In genomic region chr1:53328490-53329182, GRCh38 we compare ENCODE assay signal across 9 cellular contexts. TPM values are rescaled to one million over a fixed set of nuclear protein-coding genes. Genes with fewer than 3 reads are reported as not detected.
A peak's percentile ranks its signal among the peaks of the same experiment; 100 is the strongest.
DNase-seq lines count a peak whose midpoint lies in the region; ATAC-seq and TF ChIP-seq lines count a peak whose summit lies in the region.
"Had no signal": no experiment of that assay in that cellular context is flagged by ENCODE, and none has a peak within 500 bp of the region (broad histone marks: within the 10 kb centered on the region; RNA-seq: fewer than 3 reads in every experiment).

No MANE protein-coding gene starts in this region.

- no peaks in the 10 kb centered on the region for H3K79me2 ChIP-seq in smooth muscle cell (ENCODE audit: low read depth)

- H3K4me1 ChIP-seq in gastroesophageal sphincter (peaks cover 0 to 36% (median 10%) of the 10 kb centered on the region in 3 donors), smooth muscle cell (ENCODE audit: low read depth) (peaks cover 6% of the 10 kb centered on the region)

- no peak for TF ChIP-seq POLR2A in gastroesophageal sphincter (IDR thresholded peaks at IDR 0.05)

- H3K9me3 Mint-ChIP-seq in activated T-cell treated with anti-CD3 and anti-CD28 coated beads, Interleukin-2, amount 50 U/mL, for 72 hours = no peaks in the 10 kb centered on the region

- H3K27me3 ChIP-seq in WERI-Rb-1 (ENCODE audit: insufficient read depth, low read depth, severe bottlenecking) (no peaks in the 10 kb centered on the region), gastroesophageal sphincter (no peaks in the 10 kb centered on the region), smooth muscle cell (ENCODE audit: low read depth) (no peaks in the 10 kb centered on the region)
- H3K27me3 ChIP-seq: body of pancreas had no signal

- H3K4me3 ChIP-seq in WERI-Rb-1 (ENCODE audit: low read depth, low read length) = peak overlapping the region; percentile 44
- H3K4me3 ChIP-seq in gastroesophageal sphincter = peak overlapping the region in 1 of 2 donors; percentile 78
- H3K4me3 ChIP-seq in smooth muscle cell = peak overlapping the region; percentile 55
- H3K4me3 ChIP-seq: body of pancreas had no signal

- H3K4me1 Mint-ChIP-seq in activated T-cell treated with anti-CD3 and anti-CD28 coated beads, Interleukin-2, amount 50 U/mL, for 72 hours (ENCODE audit: low read depth) = peaks cover 34% of the 10 kb centered on the region

- DNase-seq in activated T-cell treated with anti-CD3 and anti-CD28 coated beads, Interleukin-2, amount 50 U/mL, for 72 hours = peak; percentile 31 to 43
- no peak for DNase-seq in activated T-cell treated with anti-CD3 and anti-CD28 coated beads, Interleukin-2, amount 50 U/mL, for 1 hour
- DNase-seq in WERI-Rb-1 (no peak), smooth muscle cell (lab: John Stamatoyannopoulos, UW; ENCODE audit: unreplicated experiment) (no peak), dedifferentiated amniotic fluid mesenchymal stem cell (ENCODE audit: extremely low spot score) (no peak), NCI-H345 (lab: John Stamatoyannopoulos, UW) (no peak)

- H3K9me3 ChIP-seq in WERI-Rb-1 (ENCODE audit: severe bottlenecking) = no peaks in the 10 kb centered on the region
- no peaks in the 10 kb centered on the region for H3K9me3 ChIP-seq in gastroesophageal sphincter
- no peaks in the 10 kb centered on the region for H3K9me3 ChIP-seq in smooth muscle cell (replicated peaks; ENCODE audit: low read depth)
- H3K9me3 ChIP-seq: body of pancreas had no signal

- H3K36me3 Mint-ChIP-seq in activated T-cell treated with anti-CD3 and anti-CD28 coated beads, Interleukin-2, amount 50 U/mL, for 72 hours (ENCODE audit: insufficient read depth in 2 of 2) = peaks cover 3 to 5% of the 10 kb centered on the region in 2 donors

- 50 to 60% methylated on average over 1 to 6 of the region's 29 CpGs for WGBS in gastroesophageal sphincter (ENCODE audit: low coverage in 1 of 2), 2 donors
- WGBS in smooth muscle cell (ENCODE audit: low lambda C conversion rate) = 24% methylated on average over 19 of the region's 29 CpGs

- TF ChIP-seq CTCF in WERI-Rb-1 (IDR thresholded peaks at IDR 0.05; ENCODE audit: low read depth, low read length) (peak; percentile 40), gastroesophageal sphincter (IDR thresholded peaks at IDR 0.05) (peak in 1 of 4 experiments; percentile 43), smooth muscle cell (IDR thresholded peaks at IDR 0.05; ENCODE audit: borderline replicate concordance, insufficient read depth, poor library complexity, severe bottlenecking) (peak; percentile 27)

- H3K36me3 ChIP-seq in WERI-Rb-1 (peaks cover 37% of the 10 kb centered on the region), gastroesophageal sphincter (no peaks in the 10 kb centered on the region), smooth muscle cell (ENCODE audit: low read depth) (no peaks in the 10 kb centered on the region)

- peak overlapping the region; percentile 94 to 99 for H3K4me3 Mint-ChIP-seq in activated T-cell treated with anti-CD3 and anti-CD28 coated beads, Interleukin-2, amount 50 U/mL, for 72 hours

- H3K27me3 Mint-ChIP-seq in activated T-cell treated with anti-CD3 and anti-CD28 coated beads, Interleukin-2, amount 50 U/mL, for 72 hours (ENCODE audit: low read depth) = no peaks in the 10 kb centered on the region

- H3K27ac ChIP-seq in WERI-Rb-1 (peak overlapping the region; percentile 68), gastroesophageal sphincter (peak overlapping the region in 3 of 4 donors; percentile 21 to 62 (median 31)), smooth muscle cell (ENCODE audit: low read depth) (no peak overlapping the region)
- H3K27ac ChIP-seq: body of pancreas had no signal

- H4K20me1 ChIP-seq in smooth muscle cell (ENCODE audit: low read depth) = no peaks in the 10 kb centered on the region

- H3F3A ChIP-seq in smooth muscle cell (ENCODE audit: low read depth) = no peaks in the 10 kb centered on the region

- TF ChIP-seq EP300 in gastroesophageal sphincter (IDR thresholded peaks at IDR 0.05) = no peak

- peak overlapping the region; percentile 87 for H2AFZ ChIP-seq in smooth muscle cell (ENCODE audit: low read depth)

- H3K4me2 ChIP-seq in smooth muscle cell = peak overlapping the region; percentile 91

- no peak overlapping the region for H3K27ac Mint-ChIP-seq in activated T-cell treated with anti-CD3 and anti-CD28 coated beads, Interleukin-2, amount 50 U/mL, for 72 hours

- H3K9ac ChIP-seq in smooth muscle cell (ENCODE audit: low read depth) = no peak overlapping the region

- no peak for ATAC-seq in activated T-cell treated with anti-CD3 and anti-CD28 coated beads, Interleukin-2, amount 50 U/mL, for 72 hours (replicated peaks in 1 of 2)
- ATAC-seq in gastroesophageal sphincter = no peak
- no peak for ATAC-seq in GM18520 (IDR thresholded peaks at IDR 0.05; ENCODE audit: unreplicated experiment)

RNA-seq across cellular contexts. Expression of gene LRP8, which starts 0.8 kb away (rescaled TPM):
- total RNA-seq in activated T-cell treated with anti-CD3 and anti-CD28 coated beads, Interleukin-2, amount 50 U/mL, for 72 hours = 10 to 100 TPM; 31.4 to 36.5 TPM
- 1 to 10 TPM; 1.8 to 3.6 (median 2.2) TPM for total RNA-seq in gastroesophageal sphincter
- total RNA-seq in smooth muscle cell = 3.6 and 5.6 TPM in 2 replicates
- 4.2 and 8.1 TPM in 2 replicates for polyA plus RNA-seq in smooth muscle cell

Comparison
In these comparisons a context has a peak if more than half of its experiments do, and no peak if none do; other contexts are left out.
1. DNase-seq: peak in activated T-cell treated with anti-CD3 and anti-CD28 coated beads, Interleukin-2, amount 50 U/mL, for 72 hours (2 of 2); none in activated T-cell treated with anti-CD3 and anti-CD28 coated beads, Interleukin-2, amount 50 U/mL, for 1 hour (single experiment), WERI-Rb-1 (single experiment), smooth muscle cell (single experiment), dedifferentiated amniotic fluid mesenchymal stem cell (single experiment) and NCI-H345 (single experiment).